In genomic region chr5:134116789-134117761, GRCh38 we compare ENCODE assay signal across 20 cellular contexts. TPM values are rescaled to one million over a fixed set of nuclear protein-coding genes. Genes with fewer than 3 reads are reported as not detected.
DNase-seq lines count a peak whose midpoint lies in the region; ATAC-seq and TF ChIP-seq lines count a peak whose summit lies in the region.
"Had no signal": no experiment of that assay in that cellular context is flagged by ENCODE, and none has a peak within 500 bp of the region (broad histone marks: within the 10 kb centered on the region; RNA-seq: fewer than 3 reads in every experiment).

No MANE protein-coding gene starts in this region.

- peak overlapping the region; percentile 82 to 85 for H3K4me3 ChIP-seq in CD4-positive, alpha-beta memory T cell (ENCODE audit: low read length in 2 of 2)
- peak overlapping the region; percentile 78 for H3K4me3 ChIP-seq in Jurkat, Clone E6-1 (ENCODE audit: low read length)
- H3K4me3 ChIP-seq in WERI-Rb-1 (ENCODE audit: low read depth, low read length) (no peak overlapping the region), adrenal gland (no peak overlapping the region)
- H3K4me3 ChIP-seq: cardiac muscle cell, thyroid gland had no signal

- CTCF ChIA-PET in CD4-positive, alpha-beta memory T cell (lab: Charles Lee; ENCODE audit: partially characterized antibody): interaction anchor here (0.9 to 1.2 kb wide), 2 partner anchors 43 to 48 kb away, joined by 3 to 4 read pairs; no protein-coding TSS in a partner anchor

- peaks cover 62 to 73% of the 10 kb centered on the region in 2 donors for H3K36me3 Mint-ChIP-seq in CD4-positive, alpha-beta memory T cell
- peaks cover 14% of the 10 kb centered on the region for H3K36me3 Mint-ChIP-seq in activated naive CD8-positive, alpha-beta T cell
- peaks cover 32 to 67% (median 64%) of the 10 kb centered on the region in 3 donors for H3K36me3 Mint-ChIP-seq in naive thymus-derived CD8-positive, alpha-beta T cell

- intact Hi-C loops in CD4-positive, alpha-beta memory T cell (cut with micrococcal nuclease): loop anchor here (1.0 kb wide), 1 partner anchor 12 kb away; no protein-coding TSS in a partner anchor
- intact Hi-C loops in adrenal gland (cut with DNase I): no loop called here

- TF ChIP-seq CTCF in WERI-Rb-1 (IDR thresholded peaks at IDR 0.05; ENCODE audit: low read depth, low read length) (no peak), adrenal gland (IDR thresholded peaks at IDR 0.05) (no peak)

- no peaks in the 10 kb centered on the region for H3K9me3 ChIP-seq in CD4-positive, alpha-beta memory T cell (ENCODE audit: control insufficient read depth in 1 of 2, low read length in 2 of 2)
- H3K9me3 ChIP-seq in WERI-Rb-1 (ENCODE audit: severe bottlenecking) (no peaks in the 10 kb centered on the region), adrenal gland (replicated peaks in 1 of 3) (no peaks in the 10 kb centered on the region)
- H3K9me3 ChIP-seq: thyroid gland had no signal

- peaks cover 0 to 2% (median 0%) of the 10 kb centered on the region in 8 donors for H3K9me3 Mint-ChIP-seq in CD4-positive, alpha-beta memory T cell
- no peaks in the 10 kb centered on the region for H3K9me3 Mint-ChIP-seq in activated naive CD8-positive, alpha-beta T cell (ENCODE audit: low read depth)
- H3K9me3 Mint-ChIP-seq in naive thymus-derived CD8-positive, alpha-beta T cell: no peaks in the 10 kb centered on the region

- H3K27me3 ChIP-seq in CD4-positive, alpha-beta memory T cell (ENCODE audit: insufficient read depth, low read length): no peaks in the 10 kb centered on the region
- H3K27me3 ChIP-seq in WERI-Rb-1 (ENCODE audit: insufficient read depth, low read depth, severe bottlenecking) (no peaks in the 10 kb centered on the region), adrenal gland (no peaks in the 10 kb centered on the region)
- H3K27me3 ChIP-seq: thyroid gland had no signal

- POLR2A ChIA-PET in CD4-positive, alpha-beta memory T cell (lab: Charles Lee; ENCODE audit: partially characterized antibody): interaction anchor here (0.7 to 22.2 kb wide), 6 partner anchors 44 to 77 kb away, joined by 3 to 192 read pairs (median 12); partner anchors contain the start of gene SKP1
- POLR2A ChIA-PET in naive thymus-derived CD8-positive, alpha-beta T cell (lab: Charles Lee): interaction anchor here (0.9 to 1.9 kb wide), 3 partner anchors 56 to 112 kb away, joined by 3 to 5 read pairs (median 3); no protein-coding TSS in a partner anchor

- H3K27me3 Mint-ChIP-seq in CD4-positive, alpha-beta memory T cell: no peaks in the 10 kb centered on the region
- no peaks in the 10 kb centered on the region for H3K27me3 Mint-ChIP-seq in activated naive CD8-positive, alpha-beta T cell
- H3K27me3 Mint-ChIP-seq in naive thymus-derived CD8-positive, alpha-beta T cell: peaks cover 0 to 3% (median 0%) of the 10 kb centered on the region in 5 donors

- H3K4me3 Mint-ChIP-seq in CD4-positive, alpha-beta memory T cell: peak overlapping the region; percentile 86 to 99 (median 96)
- H3K4me3 Mint-ChIP-seq in activated naive CD8-positive, alpha-beta T cell: peak overlapping the region; percentile 92
- peak overlapping the region; percentile 93 to 100 (median 98) for H3K4me3 Mint-ChIP-seq in naive thymus-derived CD8-positive, alpha-beta T cell

- H3K27ac ChIP-seq in CD4-positive, alpha-beta memory T cell (ENCODE audit: low read depth, low read length): peak overlapping the region; percentile 97
- no peak overlapping the region for H3K27ac ChIP-seq in WERI-Rb-1
- H3K27ac ChIP-seq in adrenal gland: no peak overlapping the region
- H3K27ac ChIP-seq: cardiac muscle cell, KMS-11, thyroid gland had no signal

- H3K4me1 Mint-ChIP-seq in CD4-positive, alpha-beta memory T cell: peaks cover 38 to 88% (median 52%) of the 10 kb centered on the region in 4 donors
- peaks cover 74% of the 10 kb centered on the region for H3K4me1 Mint-ChIP-seq in activated naive CD8-positive, alpha-beta T cell (ENCODE audit: low read depth)
- H3K4me1 Mint-ChIP-seq in naive thymus-derived CD8-positive, alpha-beta T cell: peaks cover 34 to 72% (median 51%) of the 10 kb centered on the region in 4 donors

- peak overlapping the region; percentile 89 to 98 (median 95) for H3K27ac Mint-ChIP-seq in CD4-positive, alpha-beta memory T cell
- peak overlapping the region; percentile 92 for H3K27ac Mint-ChIP-seq in activated naive CD8-positive, alpha-beta T cell
- peak overlapping the region; percentile 53 to 99 (median 96) for H3K27ac Mint-ChIP-seq in naive thymus-derived CD8-positive, alpha-beta T cell

- peaks cover 54% of the 10 kb centered on the region for H3K36me3 ChIP-seq in CD4-positive, alpha-beta memory T cell (ENCODE audit: insufficient read depth, low read length)
- peaks cover 25% of the 10 kb centered on the region; the same call in 1 of the 2 replicates for H3K36me3 ChIP-seq in WERI-Rb-1
- no peaks in the 10 kb centered on the region for H3K36me3 ChIP-seq in adrenal gland (replicated peaks in 1 of 2)
- H3K36me3 ChIP-seq: thyroid gland had no signal

- ATAC-seq in naive thymus-derived CD8-positive, alpha-beta T cell: no peak
- ATAC-seq in GM21717 (IDR thresholded peaks at IDR 0.05; ENCODE audit: unreplicated experiment): no peak

- 92 to 97% (median 94%) methylated on average over 11 to 12 of the region's 12 CpGs for WGBS in adrenal gland, 4 donors

- H3K4me1 ChIP-seq in CD4-positive, alpha-beta memory T cell (ENCODE audit: insufficient read depth, low read length): peaks cover 71% of the 10 kb centered on the region
- H3K4me1 ChIP-seq in adrenal gland (replicated peaks in 1 of 2): peaks cover 6 to 12% of the 10 kb centered on the region in 2 donors

- no peak for TF ChIP-seq POLR2A in adrenal gland (IDR thresholded peaks at IDR 0.05)

- no peak for DNase-seq in CD4-positive, alpha-beta memory T cell
- no peak for DNase-seq in Jurkat, Clone E6-1 (ENCODE audit: low read depth, low spot score)
- peak in 3 of 10 donors; percentile 25 to 58 (median 55) for DNase-seq in naive thymus-derived CD8-positive, alpha-beta T cell
- no peak for DNase-seq in stimulated activated CD4-positive, alpha-beta T cell treated with anti-CD3 and anti-CD28 coated beads, Interleukin-2, amount 100 ng/mL, for 24 hours
- DNase-seq in WERI-Rb-1 (no peak), adrenal gland (no peak)
- DNase-seq: activated CD4-positive, alpha-beta T cell treated with anti-CD3 and anti-CD28 coated beads, Interleukin-2, amount 50 U/mL, for 48 hours; activated effector memory CD4-positive, alpha-beta T cell treated with anti-CD3 and anti-CD28 coated beads, Interleukin-2, amount 50 U/mL, for 16 hours; AML-193; DMS53; hippocampal formation; NCI-H1105 treated with DMSO at 0.1 percent for 48 hours; NCI-H2227 treated with DMSO at 0.1 percent for 48 hours; retina; SHP77 treated with DMSO at 0.1 percent for 48 hours had no signal

RNA-seq across cellular contexts. Expression of gene TCF7, which starts 2.6 kb away (rescaled TPM):
- 100 to 1,000 TPM; 770 to 841 TPM for total RNA-seq in CD4-positive, alpha-beta memory T cell
- 100 to 1,000 TPM; 102 to 474 TPM for polyA plus RNA-seq in CD4-positive, alpha-beta memory T cell
- polyA plus RNA-seq in Jurkat, Clone E6-1 (2012; ENCODE audit: insufficient read depth, insufficient read length): 266 TPM
- total RNA-seq in naive thymus-derived CD8-positive, alpha-beta T cell: 100 to 1,000 TPM; 910 to 911 TPM
- 100 to 1,000 TPM; 207 to 600 (median 328) TPM for polyA plus RNA-seq in naive thymus-derived CD8-positive, alpha-beta T cell
- total RNA-seq in adrenal gland: 1 to 10 TPM; 6.2 to 9.6 (median 7.6) TPM
- 1 to 10 TPM; 3.9 to 5.4 (median 5.1) TPM for polyA plus RNA-seq in adrenal gland

RNA-seq across cellular contexts. Expression of gene SKP1, which starts 59.7 kb away (rescaled TPM):
- 100 to 1,000 TPM; 234 to 246 TPM for total RNA-seq in CD4-positive, alpha-beta memory T cell
- polyA plus RNA-seq in CD4-positive, alpha-beta memory T cell: 1,000 to 10,000 TPM; 1,076 to 1,639 TPM
- polyA plus RNA-seq in Jurkat, Clone E6-1 (2012; ENCODE audit: insufficient read depth, insufficient read length): 733 TPM
- total RNA-seq in naive thymus-derived CD8-positive, alpha-beta T cell: 100 to 1,000 TPM; 250 to 262 TPM
- 1,000 to 10,000 TPM; 1,138 to 1,312 (median 1,209) TPM for polyA plus RNA-seq in naive thymus-derived CD8-positive, alpha-beta T cell
- 100 to 1,000 TPM; 262 to 522 (median 377) TPM for total RNA-seq in adrenal gland
- 1,000 to 10,000 TPM in 1 of 3 donors, 100 to 1,000 TPM in 2; 121 to 1,485 (median 274) TPM for polyA plus RNA-seq in adrenal gland

Comparison
In these comparisons a context has a peak if more than half of its experiments do, and no peak if none do; other contexts are left out.
1. H3K4me3 ChIP-seq: peak in CD4-positive, alpha-beta memory T cell (2 of 2) and Jurkat, Clone E6-1 (single experiment); none in WERI-Rb-1 (single experiment) and adrenal gland (0 of 4).
2. RNA of gene TCF7, which starts 2.6 kb away (total RNA-seq): 910 to 911 TPM in naive thymus-derived CD8-positive, alpha-beta T cell and 770 to 841 TPM in CD4-positive, alpha-beta memory T cell; 6.2 to 9.6 TPM in adrenal gland; every median in the first group is over 10 times any median in the second.
3. Peak in every context shown above with its lines, with median percentiles within 50 percentile points of each other: H3K27ac Mint-ChIP-seq and H3K4me3 Mint-ChIP-seq.